ENCODE assay signal across 13 cellular contexts in the genomic region with DNA sequence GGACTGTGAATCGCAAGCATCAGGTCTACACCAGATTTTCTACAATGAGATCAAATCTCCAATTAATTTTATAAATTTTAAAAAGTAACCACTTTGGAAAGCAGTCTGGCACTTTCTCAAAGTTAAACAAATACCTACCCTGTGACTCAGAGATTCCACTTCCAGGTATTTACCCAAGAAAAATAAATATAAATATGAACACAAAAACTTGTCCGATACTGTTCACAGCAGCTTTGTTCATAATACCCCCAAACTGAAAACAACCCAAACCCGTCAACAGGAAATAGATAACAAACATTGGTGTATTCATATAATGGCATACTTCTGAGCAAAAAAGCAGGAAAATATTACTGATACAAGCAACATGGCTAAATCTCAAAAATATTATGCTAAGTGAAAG. TPM values are rescaled to one million over a fixed set of nuclear protein-coding genes. Genes with fewer than 3 reads are reported as not detected.
A peak's percentile ranks its signal among the peaks of the same experiment; 100 is the strongest.
DNase-seq lines count a peak whose midpoint lies in the region; ATAC-seq, FAIRE-seq and TF ChIP-seq lines count a peak whose summit lies in the region.
"Had no signal": no experiment of that assay in that cellular context is flagged by ENCODE, and none has a peak within 500 bp of the region (broad histone marks: within the 10 kb centered on the region; RNA-seq: fewer than 3 reads in every experiment).

No MANE protein-coding gene starts in this region.

- in situ Hi-C loops in GM23248 (cut with MboI) = no loop called here

- ATAC-seq in HG03097 (IDR thresholded peaks at IDR 0.05; ENCODE audit: low FRiP score, unreplicated experiment) (no peak), GM21447 (IDR thresholded peaks at IDR 0.05; ENCODE audit: unreplicated experiment) (no peak)

- H3K4me3 ChIP-seq in GM23248 = no peak overlapping the region
- H3K4me3 ChIP-seq in astrocyte (ENCODE audit: insufficient read depth, low read depth, low read length) = no peak overlapping the region
- H3K4me3 ChIP-seq in hepatocyte = no peak overlapping the region
- no peak overlapping the region for H3K4me3 ChIP-seq in skeletal muscle tissue (ENCODE audit: low read length in 3 of 3)

- H3K4me1 Mint-ChIP-seq in astrocyte (ENCODE audit: low read depth, unreplicated experiment) = peaks cover 52% of the 10 kb centered on the region

- H3K27ac ChIP-seq in GM23248 (0 out of 2 replicates have a peak overlapping the region, but pooled peaks have one; percentile 1), astrocyte (ENCODE audit: low read depth, low read length) (peak overlapping the region; percentile 65), hepatocyte (peak overlapping the region; percentile 92), skeletal muscle tissue (ENCODE audit: low read depth, low read length) (peak overlapping the region; percentile 18)

- no peak overlapping the region for H2AFZ ChIP-seq in GM23248
- no peak overlapping the region for H2AFZ ChIP-seq in astrocyte (ENCODE audit: low read depth, low read length)
- H2AFZ ChIP-seq in hepatocyte = no peak overlapping the region

- H3K9me2 ChIP-seq in GM23248 (ENCODE audit: insufficient read depth) (no peaks in the 10 kb centered on the region), hepatocyte (replicated peaks; ENCODE audit: insufficient read depth) (no peaks in the 10 kb centered on the region)

- H3K27ac Mint-ChIP-seq in astrocyte (ENCODE audit: unreplicated experiment) = peak overlapping the region; percentile 1
- H3K27ac Mint-ChIP-seq: activated naive CD4-positive, alpha-beta T cell treated with anti-CD3 and anti-CD28 coated beads, Interleukin-2, amount 10 ng/mL, durations not matched to agents 7 days and 5 days; H9 had no signal

- no peaks in the 10 kb centered on the region for H3K9me3 Mint-ChIP-seq in astrocyte (ENCODE audit: unreplicated experiment)
- H3K9me3 Mint-ChIP-seq: activated naive CD4-positive, alpha-beta T cell treated with anti-CD3 and anti-CD28 coated beads, Interleukin-2, amount 10 ng/mL, durations not matched to agents 7 days and 5 days; H9 had no signal

- no peak overlapping the region for H3K4me3 Mint-ChIP-seq in astrocyte (ENCODE audit: unreplicated experiment)
- H3K4me3 Mint-ChIP-seq: activated naive CD4-positive, alpha-beta T cell treated with anti-CD3 and anti-CD28 coated beads, Interleukin-2, amount 10 ng/mL, durations not matched to agents 7 days and 5 days; H9 had no signal

- 82% methylated on average over 3 of the region's 3 CpGs for whole genome bisulfite sequencing in GM23248 (ENCODE audit: low coverage in 1 of 2, low lambda C conversion rate in 2 of 2, missing lambda C conversion rate in 2 of 2), 2 experiments
- WGBS in hepatocyte (ENCODE audit: low lambda C conversion rate, missing lambda C conversion rate) = 63% methylated on average over 3 of the region's 3 CpGs

- no peak for FAIRE-seq in astrocyte (lab: Jason Lieb, UNC)

- no peaks in the 10 kb centered on the region for H3K27me3 Mint-ChIP-seq in astrocyte (ENCODE audit: low read depth, unreplicated experiment)
- H3K27me3 Mint-ChIP-seq: activated naive CD4-positive, alpha-beta T cell treated with anti-CD3 and anti-CD28 coated beads, Interleukin-2, amount 10 ng/mL, durations not matched to agents 7 days and 5 days had no signal

- no peaks in the 10 kb centered on the region for H3K36me3 ChIP-seq in GM23248 (ENCODE audit: low read depth)
- H3K36me3 ChIP-seq in astrocyte (ENCODE audit: insufficient read depth, low read length) = peaks cover 6% of the 10 kb centered on the region
- H3K36me3 ChIP-seq in hepatocyte (replicated peaks; ENCODE audit: insufficient read depth, low read depth) = no peaks in the 10 kb centered on the region
- peaks cover 6 to 16% (median 14%) of the 10 kb centered on the region in 3 donors for H3K36me3 ChIP-seq in skeletal muscle tissue (ENCODE audit: control insufficient read depth in 3 of 3, insufficient read depth in 3 of 3, low read length in 3 of 3)

- H4K20me1 ChIP-seq in GM23248 (ENCODE audit: insufficient read depth) = no peaks in the 10 kb centered on the region
- peaks cover 10% of the 10 kb centered on the region for H4K20me1 ChIP-seq in astrocyte (ENCODE audit: insufficient read depth, low read length)
- H4K20me1 ChIP-seq in hepatocyte (ENCODE audit: insufficient read depth, poor library complexity, severe bottlenecking) = peaks cover 9% of the 10 kb centered on the region

- H3K79me2 ChIP-seq in GM23248 (ENCODE audit: insufficient read depth) (peaks cover 94% of the 10 kb centered on the region), astrocyte (ENCODE audit: insufficient read depth, low read length) (peaks cover 85% of the 10 kb centered on the region), hepatocyte (peaks cover 83% of the 10 kb centered on the region)

- H3F3A ChIP-seq in GM23248 (ENCODE audit: insufficient read depth) = peaks cover 22% of the 10 kb centered on the region

- H3K4me1 ChIP-seq in GM23248 (ENCODE audit: insufficient read depth) (peaks cover 34% of the 10 kb centered on the region), astrocyte (ENCODE audit: insufficient read depth, low read length) (peaks cover 53% of the 10 kb centered on the region), hepatocyte (ENCODE audit: insufficient read depth) (peaks cover 74% of the 10 kb centered on the region), skeletal muscle tissue (ENCODE audit: control insufficient read depth in 3 of 3, insufficient read depth in 3 of 3, low read length in 3 of 3) (peaks cover 38 to 54% (median 47%) of the 10 kb centered on the region in 3 donors)

- H3K36me3 Mint-ChIP-seq in astrocyte (ENCODE audit: low read depth, unreplicated experiment) = peaks cover 11% of the 10 kb centered on the region

- TF ChIP-seq CTCF in astrocyte (IDR thresholded peaks at IDR 0.05; ENCODE audit: insufficient read depth, low read depth, low read length) (no peak), hepatocyte (IDR thresholded peaks at IDR 0.05; ENCODE audit: poor library complexity) (no peak)

- H3K9me3 ChIP-seq in GM23248 (ENCODE audit: low read depth) (no peaks in the 10 kb centered on the region), astrocyte (ENCODE audit: insufficient read depth, low read depth, low read length) (no peaks in the 10 kb centered on the region), hepatocyte (ENCODE audit: low read depth) (no peaks in the 10 kb centered on the region), skeletal muscle tissue (ENCODE audit: control insufficient read depth in 3 of 3, low read length in 3 of 3) (no peaks in the 10 kb centered on the region)

- H3K4me2 ChIP-seq in GM23248 (ENCODE audit: unreplicated experiment) (peak overlapping the region; percentile 67), astrocyte (ENCODE audit: low read length) (peak overlapping the region; percentile 69), hepatocyte (peak overlapping the region; percentile 50)

- H3K27me3 ChIP-seq in GM23248 (replicated peaks; ENCODE audit: insufficient read depth) = no peaks in the 10 kb centered on the region
- no peaks in the 10 kb centered on the region for H3K27me3 ChIP-seq in astrocyte (ENCODE audit: insufficient read depth, low read length)
- H3K27me3 ChIP-seq in hepatocyte = no peaks in the 10 kb centered on the region
- H3K27me3 ChIP-seq in skeletal muscle tissue (ENCODE audit: control insufficient read depth in 3 of 3, insufficient read depth in 3 of 3, low read length in 3 of 3) = no peaks in the 10 kb centered on the region

- DNase-seq in GM23248 (peak; percentile 57), astrocyte (ENCODE audit: low read depth) (peak; percentile 49), hepatocyte (ENCODE audit: low spot score) (no peak), pons (ENCODE audit: low spot score) (no peak), ureter (ENCODE audit: low spot score) (no peak)
- DNase-seq: activated CD4-positive, alpha-beta T cell treated with anti-CD3 and anti-CD28 coated beads, Interleukin-2, amount 50 U/mL, for 4 hours; activated naive CD4-positive, alpha-beta T cell treated with anti-CD3 and anti-CD28 coated beads, Interleukin-2, amount 10 ng/mL, durations not matched to agents 7 days and 5 days; effector memory CD4-positive, alpha-beta T cell; H9; NCI-H2081 treated with DMSO at 0.1 percent for 48 hours had no signal

- H3K9ac ChIP-seq in GM23248 (no peak overlapping the region), astrocyte (ENCODE audit: low read length) (peak overlapping the region; percentile 28), skeletal muscle tissue (ENCODE audit: low read depth in 1 of 3, low read length in 3 of 3) (peak overlapping the region in 1 of 3 donors; percentile 23)

RNA-seq across cellular contexts. Expression of a gene that starts 12.1 kb away (rescaled TPM):
- total RNA-seq in GM23248 (2014; rRNA removed; shearing (Covaris generic)) = 71.8 and 95.2 TPM in 2 replicates
- polyA plus RNA-seq in GM23248 (2016; fragmentation: Nextera tagmentation; extraction: Ambion mirVana) = 39.3 and 39.9 TPM in 2 replicates
- 56.2 and 59.2 TPM in 2 replicates for total RNA-seq in astrocyte
- total RNA-seq in hepatocyte = 59.2 and 65.2 TPM in 2 replicates
- polyA plus RNA-seq in hepatocyte = 50.0 and 51.4 TPM in 2 replicates
- 19.8 TPM for total RNA-seq in skeletal muscle tissue
- 50.5 TPM for total RNA-seq in ureter

RNA-seq across cellular contexts. Expression of a gene that starts 28.4 kb away (rescaled TPM):
- 5.3 and 7.6 TPM in 2 replicates for total RNA-seq in GM23248 (2014; rRNA removed; shearing (Covaris generic))
- polyA plus RNA-seq in GM23248 (2016; fragmentation: Nextera tagmentation; extraction: Ambion mirVana) (5.4 and 5.8 TPM in 2 replicates), hepatocyte (8.1 and 10.1 TPM in 2 replicates)
- total RNA-seq in astrocyte (6.2 and 7.5 TPM in 2 replicates), hepatocyte (6.9 and 14.9 TPM in 2 replicates), skeletal muscle tissue (5.7 TPM), ureter (16.1 TPM)

Comparison
In these comparisons a context has a peak if more than half of its experiments do, and no peak if none do; other contexts are left out.
1. DNase-seq: peak in GM23248 (single experiment) and astrocyte (single experiment); none in hepatocyte (single experiment), pons (single experiment) and ureter (single experiment).
2. H3K27ac ChIP-seq: peak in every context shown above with its lines; median percentile 92 in hepatocyte; 65 in astrocyte; 18 in skeletal muscle tissue; 1 in GM23248.
3. Peak in every context shown above with its lines, with median percentiles within 50 percentile points of each other: H3K4me2 ChIP-seq.